14 cellular contexts compared by ENCODE assay signal in the genomic region with DNA sequence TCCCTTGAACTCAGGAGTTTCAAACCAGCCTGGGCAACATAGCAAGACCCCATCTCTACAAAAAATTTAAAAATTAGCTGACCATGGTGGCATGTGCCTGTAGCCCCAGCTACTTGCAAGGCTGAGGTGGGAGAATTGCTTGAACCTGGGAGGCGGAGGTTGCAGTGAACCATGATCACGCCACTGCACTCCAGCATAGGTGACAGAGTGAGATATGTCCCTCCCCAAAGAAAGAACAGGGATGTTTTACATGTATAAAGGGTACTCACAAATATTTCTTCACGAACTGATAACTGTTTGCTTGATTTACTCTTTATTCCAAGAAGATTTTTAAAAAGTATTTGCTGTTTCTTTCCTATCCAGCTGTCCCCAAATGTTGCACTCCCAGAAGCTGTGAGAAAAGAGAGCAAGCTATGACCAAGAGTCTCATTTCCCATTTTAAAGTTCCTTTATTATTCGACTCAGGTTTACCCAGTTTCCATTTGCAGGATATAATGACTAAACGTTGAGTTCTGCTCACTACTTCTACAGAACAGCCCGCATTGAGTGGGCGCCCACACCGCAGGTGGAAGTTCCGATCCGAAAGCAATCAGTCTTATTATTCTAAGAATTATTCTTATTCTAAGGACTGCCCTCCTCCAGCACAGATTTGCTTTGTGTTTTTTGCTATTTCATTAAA.
DNase-seq lines count a peak whose midpoint lies in the region; ATAC-seq lines count a peak whose summit lies in the region.
"Had no signal": no experiment of that assay in that cellular context is flagged by ENCODE, and none has a peak within 500 bp of the region (broad histone marks: within the 10 kb centered on the region; RNA-seq: fewer than 3 reads in every experiment).

No MANE protein-coding gene starts in this region.

- H3K27me3 Mint-ChIP-seq in naive B cell, result no peaks in the 10 kb centered on the region

- no peak for DNase-seq in activated CD4-positive, CD25-positive, alpha-beta regulatory T cell treated with anti-CD3 and anti-CD28 coated beads, Interleukin-2, amount 50 U/mL, for 72 hours
- DNase-seq in naive B cell, result no peak
- no peak for DNase-seq in T1000 (lab: John Stamatoyannopoulos, UW)
- no peak for DNase-seq in stimulated activated CD4-positive, alpha-beta T cell treated with anti-CD3 and anti-CD28 coated beads, Interleukin-2, amount 100 ng/mL, for 48 hours
- no peak for DNase-seq in HUDEP-2 (lab: John Stamatoyannopoulos, UW; ENCODE audit: unreplicated experiment in 76 of 76)
- DNase-seq: cerebellar nuclear complex; DND-41; NCI-H2081 treated with DMSO at 0.1 percent for 48 hours; pancreas; PC-9; stimulated activated CD4-positive, alpha-beta T cell treated with anti-CD3 and anti-CD28 coated beads, Interleukin-4, amount 100 ng/mL, for 24 hours had no signal

- H3K9me3 Mint-ChIP-seq in naive B cell, result no peaks in the 10 kb centered on the region

- peaks cover 0 to 19% (median 7%) of the 10 kb centered on the region in 3 donors for H3K4me1 Mint-ChIP-seq in naive B cell

- peak; percentile 33 to 38 for ATAC-seq in activated CD4-positive, CD25-positive, alpha-beta regulatory T cell treated with anti-CD3 and anti-CD28 coated beads, Interleukin-2, amount 50 U/mL, for 24 hours
- peak; percentile 67 for ATAC-seq in GM21447 (IDR thresholded peaks at IDR 0.05; ENCODE audit: unreplicated experiment)
- ATAC-seq in HG03159 (IDR thresholded peaks at IDR 0.05; ENCODE audit: unreplicated experiment), result peak; percentile 72
- ATAC-seq in naive B cell (ENCODE audit: low read depth in 2 of 2), result no peak

- peak overlapping the region in 4 of 6 donors; percentile 34 to 88 (median 81) for H3K27ac Mint-ChIP-seq in naive B cell

- H3K36me3 Mint-ChIP-seq in naive B cell, result peaks cover 33 to 36% of the 10 kb centered on the region in 2 donors

- H3K4me3 Mint-ChIP-seq in naive B cell, result no peak overlapping the region

Comparison
In these comparisons a context has a peak if more than half of its experiments do, and no peak if none do; other contexts are left out.
1. ATAC-seq: peak in activated CD4-positive, CD25-positive, alpha-beta regulatory T cell treated with anti-CD3 and anti-CD28 coated beads, Interleukin-2, amount 50 U/mL, for 24 hours (2 of 2), GM21447 (single experiment) and HG03159 (single experiment); none in naive B cell (0 of 2).